ENCODE assay signal across 12 cellular contexts in genomic region chr1:34500451-34500850, GRCh38.
DNase-seq lines count a peak whose midpoint lies in the region; ATAC-seq and TF ChIP-seq lines count a peak whose summit lies in the region.
"Had no signal": no experiment of that assay in that cellular context is flagged by ENCODE, and none has a peak within 500 bp of the region (broad histone marks: within the 10 kb centered on the region; RNA-seq: fewer than 3 reads in every experiment).

No MANE protein-coding gene starts in this region.

- peaks cover 32% of the 10 kb centered on the region for H3K27me3 ChIP-seq in left ventricle myocardium inferior (ENCODE audit: low read depth)

- POLR2A ChIA-PET in RWPE1 (lab: Yijun Ruan, JAX; ENCODE audit: low non-redundant PET), result no interaction called here

- H3K36me3 ChIP-seq in left ventricle myocardium inferior, result no peaks in the 10 kb centered on the region

- no peak overlapping the region for H3K27ac ChIP-seq in RWPE1
- no peak overlapping the region for H3K27ac ChIP-seq in left ventricle myocardium inferior (replicated peaks)

- DNase-seq in stimulated activated CD4-positive, alpha-beta T cell treated with anti-CD3 and anti-CD28 coated beads, Interleukin-15, amount 100 ng/mL, for 24 hours, result peak; percentile 17
- DNase-seq in stimulated activated CD4-positive, alpha-beta T cell treated with anti-CD3 and anti-CD28 coated beads, Interleukin-1b, Interleukin-23, amount 100 ng/mL, for 48 hours, result no peak
- DNase-seq in RWPE1 (ENCODE audit: low spot score) (peak; percentile 42), left ventricle myocardium inferior (peak; percentile 17), putamen (ENCODE audit: low spot score) (no peak), NCI-H2171 (lab: John Stamatoyannopoulos, UW) (no peak), superior temporal gyrus (ENCODE audit: extremely low spot score) (no peak)
- DNase-seq: CD8-positive, alpha-beta memory T cell; natural killer cell; NCI-H1694 treated with DMSO at 0.1 percent for 48 hours; T-cell had no signal

- H3K4me3 ChIP-seq in left ventricle myocardium inferior, result no peak overlapping the region

- H3K9me3 ChIP-seq in left ventricle myocardium inferior (replicated peaks), result peaks cover 3% of the 10 kb centered on the region

- no peaks in the 10 kb centered on the region for H3K4me1 ChIP-seq in left ventricle myocardium inferior

- CTCF ChIA-PET in RWPE1 (lab: Yijun Ruan, JAX), result interaction anchor here (0.5 kb wide), 1 partner anchor 359 kb away, joined by 6 read pairs; the partner anchor contains the start of gene SMIM12

- ATAC-seq in GM18867 (IDR thresholded peaks at IDR 0.05; ENCODE audit: unreplicated experiment), result no peak
- ATAC-seq: natural killer cell, T-cell had no signal

- TF ChIP-seq CTCF in RWPE1 (conservative IDR thresholded peaks at IDR 0.05; ENCODE audit: low read depth), result no peak
- no peak for TF ChIP-seq CTCF in left ventricle myocardium inferior (IDR thresholded peaks at IDR 0.05; ENCODE audit: borderline replicate concordance)

- intact Hi-C loops in left ventricle myocardium inferior (cut with micrococcal nuclease), result no loop called here

Comparison
In these comparisons a context has a peak if more than half of its experiments do, and no peak if none do; other contexts are left out.
1. DNase-seq: peak in stimulated activated CD4-positive, alpha-beta T cell treated with anti-CD3 and anti-CD28 coated beads, Interleukin-15, amount 100 ng/mL, for 24 hours (single experiment), RWPE1 (single experiment) and left ventricle myocardium inferior (single experiment); none in stimulated activated CD4-positive, alpha-beta T cell treated with anti-CD3 and anti-CD28 coated beads, Interleukin-1b, Interleukin-23, amount 100 ng/mL, for 48 hours (single experiment), putamen (single experiment), NCI-H2171 (single experiment) and superior temporal gyrus (single experiment).